1 cellular context compared by ENCODE assay signal in the genomic region with DNA sequence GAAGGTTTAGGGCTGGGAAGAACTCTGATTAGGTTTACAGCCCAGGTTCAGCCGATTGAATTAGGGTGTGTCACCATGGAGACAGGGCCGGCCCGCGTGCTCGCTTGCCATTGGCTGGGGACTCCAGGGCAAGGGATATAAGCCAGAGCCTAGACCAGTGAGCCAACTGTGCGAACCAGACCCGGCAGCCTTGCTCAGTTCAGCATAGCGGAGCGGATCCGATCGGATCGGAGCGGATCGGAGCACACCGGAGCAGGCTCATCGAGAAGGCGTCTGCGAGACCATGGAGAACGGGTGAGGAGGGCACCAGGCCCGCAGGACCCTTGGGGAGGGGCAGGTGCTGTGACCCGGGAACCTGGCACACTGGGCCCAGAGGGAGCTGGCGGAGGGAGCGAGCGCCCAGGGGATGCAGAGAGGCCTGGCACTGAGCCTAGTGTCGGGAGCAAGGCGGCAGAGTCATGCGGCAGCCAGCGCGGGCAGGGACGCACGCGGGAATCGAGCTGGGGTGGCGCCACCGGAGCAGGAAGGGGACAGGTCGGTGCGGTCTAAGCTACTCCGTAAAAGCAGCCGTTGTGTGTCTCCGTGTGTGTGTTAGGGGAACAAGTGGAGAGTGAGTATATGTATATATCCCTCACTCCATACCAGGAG.
TF ChIP-seq lines count a peak whose summit lies in the region.

A gene (plus strand): TSS at position 165 of the 648 bp plus-strand sequence. CDS start 119 bp downstream, at position 284.

TF ChIP-seq in HepG2, 621 proteins besides CTCF, POLR2A, EP300 and RAD21 (continued from another document and continues in another):
- TF ChIP-seq, protein P1, sequence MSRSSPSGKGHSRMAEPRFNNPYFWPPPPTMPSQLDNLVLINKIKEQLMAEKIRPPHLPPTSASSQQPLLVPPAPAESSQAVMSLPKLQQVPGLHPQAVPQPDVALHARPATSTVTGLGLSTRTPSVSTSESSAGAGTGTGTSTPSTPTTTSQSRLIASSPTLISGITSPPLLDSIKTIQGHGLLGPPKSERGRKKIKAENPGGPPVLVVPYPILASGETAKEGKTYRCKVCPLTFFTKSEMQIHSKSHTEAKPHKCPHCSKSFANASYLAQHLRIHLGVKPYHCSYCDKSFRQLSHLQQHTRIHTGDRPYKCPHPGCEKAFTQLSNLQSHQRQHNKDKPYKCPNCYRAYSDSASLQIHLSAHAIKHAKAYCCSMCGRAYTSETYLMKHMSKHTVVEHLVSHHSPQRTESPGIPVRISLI (CRISPR knock-in tag; IDR thresholded peaks at IDR 0.05; ENCODE audit: borderline replicate concordance), result no peak; the same call in 1 of the 2 replicates
- TF ChIP-seq, protein P2, sequence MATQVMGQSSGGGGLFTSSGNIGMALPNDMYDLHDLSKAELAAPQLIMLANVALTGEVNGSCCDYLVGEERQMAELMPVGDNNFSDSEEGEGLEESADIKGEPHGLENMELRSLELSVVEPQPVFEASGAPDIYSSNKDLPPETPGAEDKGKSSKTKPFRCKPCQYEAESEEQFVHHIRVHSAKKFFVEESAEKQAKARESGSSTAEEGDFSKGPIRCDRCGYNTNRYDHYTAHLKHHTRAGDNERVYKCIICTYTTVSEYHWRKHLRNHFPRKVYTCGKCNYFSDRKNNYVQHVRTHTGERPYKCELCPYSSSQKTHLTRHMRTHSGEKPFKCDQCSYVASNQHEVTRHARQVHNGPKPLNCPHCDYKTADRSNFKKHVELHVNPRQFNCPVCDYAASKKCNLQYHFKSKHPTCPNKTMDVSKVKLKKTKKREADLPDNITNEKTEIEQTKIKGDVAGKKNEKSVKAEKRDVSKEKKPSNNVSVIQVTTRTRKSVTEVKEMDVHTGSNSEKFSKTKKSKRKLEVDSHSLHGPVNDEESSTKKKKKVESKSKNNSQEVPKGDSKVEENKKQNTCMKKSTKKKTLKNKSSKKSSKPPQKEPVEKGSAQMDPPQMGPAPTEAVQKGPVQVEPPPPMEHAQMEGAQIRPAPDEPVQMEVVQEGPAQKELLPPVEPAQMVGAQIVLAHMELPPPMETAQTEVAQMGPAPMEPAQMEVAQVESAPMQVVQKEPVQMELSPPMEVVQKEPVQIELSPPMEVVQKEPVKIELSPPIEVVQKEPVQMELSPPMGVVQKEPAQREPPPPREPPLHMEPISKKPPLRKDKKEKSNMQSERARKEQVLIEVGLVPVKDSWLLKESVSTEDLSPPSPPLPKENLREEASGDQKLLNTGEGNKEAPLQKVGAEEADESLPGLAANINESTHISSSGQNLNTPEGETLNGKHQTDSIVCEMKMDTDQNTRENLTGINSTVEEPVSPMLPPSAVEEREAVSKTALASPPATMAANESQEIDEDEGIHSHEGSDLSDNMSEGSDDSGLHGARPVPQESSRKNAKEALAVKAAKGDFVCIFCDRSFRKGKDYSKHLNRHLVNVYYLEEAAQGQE (IDR thresholded peaks at IDR 0.05; ENCODE audit: borderline replicate concordance in 1 of 2, low read depth in 1 of 2, low read length in 2 of 2), result no peak; a peak in 1 of 4 replicates
- peak; percentile 84 for TF ChIP-seq ZMYM4 (CRISPR knock-in tag; IDR thresholded peaks at IDR 0.05)
- peak; percentile 95; the same call in 1 of the 2 replicates for TF ChIP-seq ZNF598 (CRISPR knock-in tag; IDR thresholded peaks at IDR 0.05; ENCODE audit: borderline replicate concordance)
- TF ChIP-seq, protein P3, sequence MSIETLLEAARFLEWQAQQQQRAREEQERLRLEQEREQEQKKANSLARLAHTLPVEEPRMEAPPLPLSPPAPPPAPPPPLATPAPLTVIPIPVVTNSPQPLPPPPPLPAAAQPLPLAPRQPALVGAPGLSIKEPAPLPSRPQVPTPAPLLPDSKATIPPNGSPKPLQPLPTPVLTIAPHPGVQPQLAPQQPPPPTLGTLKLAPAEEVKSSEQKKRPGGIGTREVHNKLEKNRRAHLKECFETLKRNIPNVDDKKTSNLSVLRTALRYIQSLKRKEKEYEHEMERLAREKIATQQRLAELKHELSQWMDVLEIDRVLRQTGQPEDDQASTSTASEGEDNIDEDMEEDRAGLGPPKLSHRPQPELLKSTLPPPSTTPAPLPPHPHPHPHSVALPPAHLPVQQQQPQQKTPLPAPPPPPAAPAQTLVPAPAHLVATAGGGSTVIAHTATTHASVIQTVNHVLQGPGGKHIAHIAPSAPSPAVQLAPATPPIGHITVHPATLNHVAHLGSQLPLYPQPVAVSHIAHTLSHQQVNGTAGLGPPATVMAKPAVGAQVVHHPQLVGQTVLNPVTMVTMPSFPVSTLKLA (IDR thresholded peaks at IDR 0.05), result no peak
- TF ChIP-seq SPEN (CRISPR knock-in tag; IDR thresholded peaks at IDR 0.05; ENCODE audit: low read depth), result peak; percentile 56
- TF ChIP-seq, protein P4, sequence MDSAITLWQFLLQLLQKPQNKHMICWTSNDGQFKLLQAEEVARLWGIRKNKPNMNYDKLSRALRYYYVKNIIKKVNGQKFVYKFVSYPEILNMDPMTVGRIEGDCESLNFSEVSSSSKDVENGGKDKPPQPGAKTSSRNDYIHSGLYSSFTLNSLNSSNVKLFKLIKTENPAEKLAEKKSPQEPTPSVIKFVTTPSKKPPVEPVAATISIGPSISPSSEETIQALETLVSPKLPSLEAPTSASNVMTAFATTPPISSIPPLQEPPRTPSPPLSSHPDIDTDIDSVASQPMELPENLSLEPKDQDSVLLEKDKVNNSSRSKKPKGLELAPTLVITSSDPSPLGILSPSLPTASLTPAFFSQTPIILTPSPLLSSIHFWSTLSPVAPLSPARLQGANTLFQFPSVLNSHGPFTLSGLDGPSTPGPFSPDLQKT (CRISPR knock-in tag; IDR thresholded peaks at IDR 0.05; ENCODE audit: borderline replicate concordance), result no peak
- peak; percentile 75 for TF ChIP-seq HDAC2 (CRISPR knock-in tag; IDR thresholded peaks at IDR 0.05)
- no peak; the same call in 1 of the 2 replicates for TF ChIP-seq BRD4 (CRISPR knock-in tag; IDR thresholded peaks at IDR 0.05)
- TF ChIP-seq ZNF761 (CRISPR knock-in tag; conservative IDR thresholded peaks at IDR 0.05), result peak; percentile 67; the same call in 1 of the 2 replicates
- TF ChIP-seq ZNF788 (CRISPR knock-in tag; IDR thresholded peaks at IDR 0.05; ENCODE audit: borderline replicate concordance), result 0 out of 2 replicates have a peak, but pooled peaks have one; percentile 38
- TF ChIP-seq, protein P5, sequence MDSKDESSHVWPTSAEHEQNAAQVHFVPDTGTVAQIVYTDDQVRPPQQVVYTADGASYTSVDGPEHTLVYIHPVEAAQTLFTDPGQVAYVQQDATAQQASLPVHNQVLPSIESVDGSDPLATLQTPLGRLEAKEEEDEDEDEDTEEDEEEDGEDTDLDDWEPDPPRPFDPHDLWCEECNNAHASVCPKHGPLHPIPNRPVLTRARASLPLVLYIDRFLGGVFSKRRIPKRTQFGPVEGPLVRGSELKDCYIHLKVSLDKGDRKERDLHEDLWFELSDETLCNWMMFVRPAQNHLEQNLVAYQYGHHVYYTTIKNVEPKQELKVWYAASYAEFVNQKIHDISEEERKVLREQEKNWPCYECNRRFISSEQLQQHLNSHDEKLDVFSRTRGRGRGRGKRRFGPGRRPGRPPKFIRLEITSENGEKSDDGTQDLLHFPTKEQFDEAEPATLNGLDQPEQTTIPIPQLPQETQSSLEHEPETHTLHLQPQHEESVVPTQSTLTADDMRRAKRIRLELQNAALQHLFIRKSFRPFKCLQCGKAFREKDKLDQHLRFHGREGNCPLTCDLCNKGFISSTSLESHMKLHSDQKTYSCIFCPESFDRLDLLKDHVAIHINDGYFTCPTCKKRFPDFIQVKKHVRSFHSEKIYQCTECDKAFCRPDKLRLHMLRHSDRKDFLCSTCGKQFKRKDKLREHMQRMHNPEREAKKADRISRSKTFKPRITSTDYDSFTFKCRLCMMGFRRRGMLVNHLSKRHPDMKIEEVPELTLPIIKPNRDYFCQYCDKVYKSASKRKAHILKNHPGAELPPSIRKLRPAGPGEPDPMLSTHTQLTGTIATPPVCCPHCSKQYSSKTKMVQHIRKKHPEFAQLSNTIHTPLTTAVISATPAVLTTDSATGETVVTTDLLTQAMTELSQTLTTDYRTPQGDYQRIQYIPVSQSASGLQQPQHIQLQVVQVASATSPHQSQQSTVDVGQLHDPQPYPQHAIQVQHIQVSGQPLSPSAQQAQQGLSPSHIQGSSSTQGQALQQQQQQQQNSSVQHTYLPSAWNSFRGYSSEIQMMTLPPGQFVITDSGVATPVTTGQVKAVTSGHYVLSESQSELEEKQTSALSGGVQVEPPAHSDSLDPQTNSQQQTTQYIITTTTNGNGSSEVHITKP (CRISPR knock-in tag; IDR thresholded peaks at IDR 0.05; ENCODE audit: low read depth), result peak; percentile 67; the same call in 1 of the 2 replicates
- TF ChIP-seq, protein P6, sequence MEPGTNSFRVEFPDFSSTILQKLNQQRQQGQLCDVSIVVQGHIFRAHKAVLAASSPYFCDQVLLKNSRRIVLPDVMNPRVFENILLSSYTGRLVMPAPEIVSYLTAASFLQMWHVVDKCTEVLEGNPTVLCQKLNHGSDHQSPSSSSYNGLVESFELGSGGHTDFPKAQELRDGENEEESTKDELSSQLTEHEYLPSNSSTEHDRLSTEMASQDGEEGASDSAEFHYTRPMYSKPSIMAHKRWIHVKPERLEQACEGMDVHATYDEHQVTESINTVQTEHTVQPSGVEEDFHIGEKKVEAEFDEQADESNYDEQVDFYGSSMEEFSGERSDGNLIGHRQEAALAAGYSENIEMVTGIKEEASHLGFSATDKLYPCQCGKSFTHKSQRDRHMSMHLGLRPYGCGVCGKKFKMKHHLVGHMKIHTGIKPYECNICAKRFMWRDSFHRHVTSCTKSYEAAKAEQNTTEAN (CRISPR knock-in tag; conservative IDR thresholded peaks at IDR 0.05), result no peak
- peak in 1 of 2 experiments; percentile 68; a peak in 3 of 4 replicates for TF ChIP-seq KLF16 (CRISPR knock-in tag; IDR thresholded peaks at IDR 0.05)
- 0 out of 2 replicates have a peak, but pooled peaks have one; percentile 48 for TF ChIP-seq CCDC6 (CRISPR knock-in tag; IDR thresholded peaks at IDR 0.05)
- TF ChIP-seq, protein P7, sequence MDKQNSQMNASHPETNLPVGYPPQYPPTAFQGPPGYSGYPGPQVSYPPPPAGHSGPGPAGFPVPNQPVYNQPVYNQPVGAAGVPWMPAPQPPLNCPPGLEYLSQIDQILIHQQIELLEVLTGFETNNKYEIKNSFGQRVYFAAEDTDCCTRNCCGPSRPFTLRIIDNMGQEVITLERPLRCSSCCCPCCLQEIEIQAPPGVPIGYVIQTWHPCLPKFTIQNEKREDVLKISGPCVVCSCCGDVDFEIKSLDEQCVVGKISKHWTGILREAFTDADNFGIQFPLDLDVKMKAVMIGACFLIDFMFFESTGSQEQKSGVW (CRISPR knock-in tag; IDR thresholded peaks at IDR 0.05; ENCODE audit: borderline replicate concordance), result no peak
- TF ChIP-seq, protein P8, sequence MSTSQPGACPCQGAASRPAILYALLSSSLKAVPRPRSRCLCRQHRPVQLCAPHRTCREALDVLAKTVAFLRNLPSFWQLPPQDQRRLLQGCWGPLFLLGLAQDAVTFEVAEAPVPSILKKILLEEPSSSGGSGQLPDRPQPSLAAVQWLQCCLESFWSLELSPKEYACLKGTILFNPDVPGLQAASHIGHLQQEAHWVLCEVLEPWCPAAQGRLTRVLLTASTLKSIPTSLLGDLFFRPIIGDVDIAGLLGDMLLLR (CRISPR knock-in tag; IDR thresholded peaks at IDR 0.05), result no peak; the same call in 1 of the 2 replicates
- TF ChIP-seq FOXK1 (CRISPR knock-in tag; IDR thresholded peaks at IDR 0.05; ENCODE audit: borderline replicate concordance, low read depth), result 0 out of 2 replicates have a peak, but pooled peaks have one; percentile 6
- TF ChIP-seq ZNF501 (CRISPR knock-in tag; IDR thresholded peaks at IDR 0.05), result peak; percentile 82
- TF ChIP-seq MEIS1 (CRISPR knock-in tag; IDR thresholded peaks at IDR 0.05; ENCODE audit: borderline replicate concordance), result no peak
- TF ChIP-seq ZNF264 (CRISPR knock-in tag; IDR thresholded peaks at IDR 0.05), result peak; percentile 76
- TF ChIP-seq EZH2 (conservative IDR thresholded peaks at IDR 0.05; ENCODE audit: low read depth, low read length), result no peak
- TF ChIP-seq SNRNP70 (IDR thresholded peaks at IDR 0.05; ENCODE audit: low read depth, low read length), result no peak
- TF ChIP-seq HES4 (CRISPR knock-in tag; IDR thresholded peaks at IDR 0.05; ENCODE audit: borderline replicate concordance), result peak; percentile 26; the same call in 1 of the 2 replicates
- peak; percentile 96 for TF ChIP-seq ZFX (CRISPR knock-in tag; IDR thresholded peaks at IDR 0.05; ENCODE audit: low read depth)
- TF ChIP-seq SMC3 (IDR thresholded peaks at IDR 0.05; ENCODE audit: low read length), result no peak
- TF ChIP-seq ATAD3A (CRISPR knock-in tag; IDR thresholded peaks at IDR 0.05), result peak; percentile 16; the same call in 1 of the 2 replicates
- no peak for TF ChIP-seq KLF15 (CRISPR knock-in tag; IDR thresholded peaks at IDR 0.05; ENCODE audit: borderline replicate concordance)
- TF ChIP-seq MLLT10 (CRISPR knock-in tag; IDR thresholded peaks at IDR 0.05), result no peak
- TF ChIP-seq ZNF652 (CRISPR knock-in tag; IDR thresholded peaks at IDR 0.05; ENCODE audit: borderline replicate concordance, low read depth), result 0 out of 2 replicates have a peak, but pooled peaks have one; percentile 16
- TF ChIP-seq RFXAP (CRISPR knock-in tag; IDR thresholded peaks at IDR 0.05; ENCODE audit: borderline replicate concordance), result no peak; the same call in 1 of the 2 replicates
- no peak for TF ChIP-seq PCBP2 (optimal IDR thresholded peaks at IDR 0.05; ENCODE audit: low read depth, low read length, poor library complexity, severe bottlenecking)
- TF ChIP-seq AKAP8 (CRISPR knock-in tag; IDR thresholded peaks at IDR 0.05), result peak; percentile 31; the same call in 1 of the 2 replicates
- TF ChIP-seq, protein P9, sequence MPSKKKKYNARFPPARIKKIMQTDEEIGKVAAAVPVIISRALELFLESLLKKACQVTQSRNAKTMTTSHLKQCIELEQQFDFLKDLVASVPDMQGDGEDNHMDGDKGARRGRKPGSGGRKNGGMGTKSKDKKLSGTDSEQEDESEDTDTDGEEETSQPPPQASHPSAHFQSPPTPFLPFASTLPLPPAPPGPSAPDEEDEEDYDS (CRISPR knock-in tag; IDR thresholded peaks at IDR 0.05), result peak; percentile 100
- no peak for TF ChIP-seq CEBPG (CRISPR knock-in tag; IDR thresholded peaks at IDR 0.05)
- peak; percentile 73 for TF ChIP-seq POGZ (CRISPR knock-in tag; IDR thresholded peaks at IDR 0.05)
- TF ChIP-seq, protein P10, sequence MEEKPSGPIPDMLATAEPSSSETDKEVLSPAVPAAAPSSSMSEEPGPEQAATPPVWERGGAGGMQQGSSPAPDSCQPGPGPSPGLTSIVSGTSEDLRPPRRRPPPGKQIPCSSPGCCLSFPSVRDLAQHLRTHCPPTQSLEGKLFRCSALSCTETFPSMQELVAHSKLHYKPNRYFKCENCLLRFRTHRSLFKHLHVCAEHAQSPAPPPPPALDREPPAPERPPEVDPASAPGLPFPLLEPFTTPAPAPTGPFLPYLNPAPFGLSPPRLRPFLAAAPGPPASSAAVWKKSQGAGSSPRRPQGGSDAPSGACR (CRISPR knock-in tag; IDR thresholded peaks at IDR 0.05), result no peak; the same call in 1 of the 2 replicates
- TF ChIP-seq TCF7 (IDR thresholded peaks at IDR 0.05; ENCODE audit: low read depth), result no peak
- TF ChIP-seq HNRNPUL1 (IDR thresholded peaks at IDR 0.05; ENCODE audit: low read depth, low read length), result no peak
